In the genomic region with DNA sequence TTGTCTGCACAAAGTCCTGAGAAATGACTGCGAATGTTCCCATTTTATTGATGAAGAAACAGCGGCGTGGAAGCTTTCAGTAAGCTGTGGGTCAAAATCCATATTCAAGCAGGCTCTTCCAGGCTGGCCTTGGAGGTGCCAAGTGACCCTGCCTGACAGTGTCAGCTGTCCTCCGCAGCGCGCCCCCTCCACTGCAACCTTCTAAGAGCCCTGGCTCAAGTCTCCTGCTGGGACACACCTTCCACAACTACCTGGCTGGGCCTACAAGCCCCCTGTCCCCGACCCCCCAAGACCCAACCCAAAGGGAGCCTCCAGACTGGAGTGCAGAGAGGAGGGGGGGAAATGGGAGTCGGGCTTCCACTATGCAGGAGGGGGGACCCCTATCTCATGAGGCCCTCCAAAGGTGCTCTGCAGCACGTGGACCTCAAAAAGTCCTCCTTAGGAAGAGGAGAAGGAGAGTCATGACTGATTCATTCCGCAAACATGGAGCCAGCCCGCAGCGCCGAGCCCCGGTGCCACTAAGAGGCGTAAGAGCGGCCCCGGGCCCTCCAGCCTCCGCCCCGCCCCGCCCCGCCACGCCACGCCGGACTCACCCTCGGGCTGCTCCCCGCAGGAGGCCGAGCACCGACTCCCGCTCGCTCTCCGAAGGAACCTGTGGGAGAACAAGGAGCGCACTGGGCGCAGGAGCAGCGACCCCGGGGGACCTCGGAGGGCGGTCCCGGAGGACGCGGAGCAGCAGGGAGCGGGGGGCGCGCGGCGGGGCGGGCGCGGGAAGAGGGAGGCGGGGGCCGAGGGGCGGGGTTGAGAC, we compare ENCODE assay signal across 2 cellular contexts.
A peak's percentile ranks its signal among the peaks of the same experiment; 100 is the strongest.
TF ChIP-seq lines count a peak whose summit lies in the region.

No MANE protein-coding gene starts in this region.

TF ChIP-seq in HCT116, 20 proteins besides CTCF, POLR2A, EP300 and RAD21:
- TF ChIP-seq, protein P1, sequence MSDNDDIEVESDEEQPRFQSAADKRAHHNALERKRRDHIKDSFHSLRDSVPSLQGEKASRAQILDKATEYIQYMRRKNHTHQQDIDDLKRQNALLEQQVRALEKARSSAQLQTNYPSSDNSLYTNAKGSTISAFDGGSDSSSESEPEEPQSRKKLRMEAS (IDR thresholded peaks at IDR 0.05), result peak; percentile 70
- TF ChIP-seq SIN3A (IDR thresholded peaks at IDR 0.05; ENCODE audit: low read depth) (0 out of 2 replicates have a peak, but pooled peaks have one; percentile 28), EZH2 (IDR thresholded peaks at IDR 0.05) (no peak)

TF ChIP-seq in H1, 55 proteins besides CTCF, POLR2A, EP300 and RAD21:
- TF ChIP-seq, protein P1 (IDR thresholded peaks at IDR 0.05), result peak; percentile 69; the same call in 1 of the 2 replicates
- TF ChIP-seq, protein P2, sequence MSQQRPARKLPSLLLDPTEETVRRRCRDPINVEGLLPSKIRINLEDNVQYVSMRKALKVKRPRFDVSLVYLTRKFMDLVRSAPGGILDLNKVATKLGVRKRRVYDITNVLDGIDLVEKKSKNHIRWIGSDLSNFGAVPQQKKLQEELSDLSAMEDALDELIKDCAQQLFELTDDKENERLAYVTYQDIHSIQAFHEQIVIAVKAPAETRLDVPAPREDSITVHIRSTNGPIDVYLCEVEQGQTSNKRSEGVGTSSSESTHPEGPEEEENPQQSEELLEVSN (IDR thresholded peaks at IDR 0.05), result peak; percentile 30; the same call in 1 of the 2 replicates
- TF ChIP-seq HDAC6 (IDR thresholded peaks at IDR 0.05; ENCODE audit: low read depth, low read length), result no peak
TF ChIP-seq in H1: peak in this region for 2.
